17 cellular contexts compared by ENCODE assay signal in genomic region chr7:126511046-126511445, GRCh38.
"Had no signal": no experiment of that assay in that cellular context is flagged by ENCODE, and none has a peak within 500 bp of the region (broad histone marks: within the 10 kb centered on the region; RNA-seq: fewer than 3 reads in every experiment).

No MANE protein-coding gene starts in this region.

- DNase-seq: dermis blood vessel endothelial cell; dorsolateral prefrontal cortex; effector CD4-positive, alpha-beta T cell; effector memory CD4-positive, alpha-beta T cell; foreskin keratinocyte; head of caudate nucleus; heart right ventricle; hippocampal formation; left cardiac atrium; left lung; left ventricle myocardium superior; lower lobe of right lung; mesendoderm; midbrain; naive B cell had no signal

- H3K27ac Mint-ChIP-seq: memory B cell, naive B cell had no signal

- H3K4me3 Mint-ChIP-seq: memory B cell, naive B cell had no signal

- H3K9me3 Mint-ChIP-seq: memory B cell had no signal

- ATAC-seq: foreskin keratinocyte, gastroesophageal sphincter, heart right ventricle, left cardiac atrium, left lung, left ventricle myocardium superior, lower lobe of right lung had no signal

- H3K4me1 Mint-ChIP-seq: memory B cell, naive B cell had no signal

- H3K27me3 Mint-ChIP-seq: memory B cell, naive B cell had no signal

- H3K36me3 Mint-ChIP-seq: memory B cell, naive B cell had no signal
